34 cellular contexts compared by ENCODE assay signal in the genomic region with DNA sequence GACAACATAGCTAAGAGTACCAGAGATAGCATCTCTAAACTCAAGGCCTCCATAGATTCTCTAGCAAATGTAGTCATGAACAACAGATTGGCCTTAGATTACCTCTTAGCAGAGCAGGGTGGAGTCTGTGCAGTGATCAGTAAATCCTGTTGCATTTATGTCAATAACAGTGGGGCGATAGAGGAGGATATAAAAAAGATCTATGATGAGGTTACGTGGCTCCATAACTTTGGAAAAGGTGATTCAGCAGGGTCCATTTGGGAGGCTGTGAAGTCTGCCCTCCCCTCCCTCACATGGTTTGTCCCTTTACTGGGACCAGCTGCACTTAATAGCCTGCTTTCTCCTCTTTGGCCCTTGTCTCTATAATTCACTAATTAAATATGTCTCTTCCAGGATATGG. TPM values are rescaled to one million over a fixed set of nuclear protein-coding genes. Genes with fewer than 3 reads are reported as not detected.
"Had no signal": no experiment of that assay in that cellular context is flagged by ENCODE, and none has a peak within 500 bp of the region (broad histone marks: within the 10 kb centered on the region; RNA-seq: fewer than 3 reads in every experiment).

No MANE protein-coding gene starts in this region.

- H3K36me3 Mint-ChIP-seq: mesothelial cell of epicardium had no signal

- FAIRE-seq: colon, islet of Langerhans, keratinocyte had no signal

- H3K27ac ChIP-seq: coronary artery, dorsolateral prefrontal cortex, epithelial cell of prostate, esophagus squamous epithelium, gastrocnemius medialis, heart right ventricle, left lung, lower lobe of right lung had no signal

- DNase-seq: dermis blood vessel endothelial cell; dorsolateral prefrontal cortex; effector CD4-positive, alpha-beta T cell; effector memory CD4-positive, alpha-beta T cell; erythroblast; esophagus squamous epithelium; foreskin fibroblast; foreskin melanocyte; gastrocnemius medialis; glutamatergic neuron; head of caudate nucleus; heart right ventricle; hippocampal formation; left cardiac atrium; left lung; left ventricle myocardium superior; lower lobe of right lung; mesenchymal stem cell; mucosa of descending colon; naive B cell; naive thymus-derived CD8-positive, alpha-beta T cell had no signal

- H3K9me3 ChIP-seq: gastrocnemius medialis had no signal

- H3K4me1 ChIP-seq: esophagus squamous epithelium, gastrocnemius medialis, heart right ventricle, left lung, lower lobe of right lung had no signal

- H3K4me3 Mint-ChIP-seq: mesothelial cell of epicardium; naive B cell; naive thymus-derived CD8-positive, alpha-beta T cell had no signal

- H3K27me3 ChIP-seq: esophagus squamous epithelium, gastrocnemius medialis, left lung had no signal

- H3K27ac Mint-ChIP-seq: mesothelial cell of epicardium; naive B cell; naive thymus-derived CD8-positive, alpha-beta T cell had no signal

- H3K36me3 ChIP-seq: esophagus squamous epithelium, gastrocnemius medialis, heart right ventricle, left lung, lower lobe of right lung had no signal

- ATAC-seq: esophagus mucosa; gastrocnemius medialis; heart right ventricle; left cardiac atrium; left lung; left ventricle myocardium superior; lower lobe of right lung; mucosa of descending colon; naive thymus-derived CD8-positive, alpha-beta T cell had no signal

- H3K4me3 ChIP-seq: coronary artery, dorsolateral prefrontal cortex, esophagus squamous epithelium, gastrocnemius medialis, heart right ventricle, left lung, lower lobe of right lung, mucosa of descending colon had no signal

- H3K4me1 Mint-ChIP-seq: mesothelial cell of epicardium; naive B cell; naive thymus-derived CD8-positive, alpha-beta T cell had no signal

RNA-seq across cellular contexts. Expression of a gene that starts 1.4 kb away (rescaled TPM):
- total RNA-seq: dermis blood vessel endothelial cell; esophagus mucosa; esophagus squamous epithelium; glomerular endothelial cell; kidney epithelial cell; left cardiac atrium; left lung; left ventricle myocardium superior; lower leg skin; lower lobe of right lung; lung microvascular endothelial cell; mesenteric fat pad; mucosa of descending colon; myocyte; naive thymus-derived CD8-positive, alpha-beta T cell had no signal
- polyA plus RNA-seq: keratinocyte; naive thymus-derived CD8-positive, alpha-beta T cell had no signal

RNA-seq across cellular contexts. Expression of a gene that starts 29.4 kb away (rescaled TPM):
- total RNA-seq: dermis blood vessel endothelial cell; esophagus mucosa; esophagus squamous epithelium; gastrocnemius medialis; glomerular endothelial cell; heart right ventricle; kidney epithelial cell; left cardiac atrium; left lung; left ventricle myocardium superior; lower leg skin; lower lobe of right lung; lung microvascular endothelial cell; mesenteric fat pad; mesothelial cell of epicardium; mucosa of descending colon; myocyte; naive thymus-derived CD8-positive, alpha-beta T cell had no signal
- polyA plus RNA-seq: heart right ventricle; keratinocyte; naive thymus-derived CD8-positive, alpha-beta T cell had no signal
